ENCODE assay signal across 9 cellular contexts in the genomic region with DNA sequence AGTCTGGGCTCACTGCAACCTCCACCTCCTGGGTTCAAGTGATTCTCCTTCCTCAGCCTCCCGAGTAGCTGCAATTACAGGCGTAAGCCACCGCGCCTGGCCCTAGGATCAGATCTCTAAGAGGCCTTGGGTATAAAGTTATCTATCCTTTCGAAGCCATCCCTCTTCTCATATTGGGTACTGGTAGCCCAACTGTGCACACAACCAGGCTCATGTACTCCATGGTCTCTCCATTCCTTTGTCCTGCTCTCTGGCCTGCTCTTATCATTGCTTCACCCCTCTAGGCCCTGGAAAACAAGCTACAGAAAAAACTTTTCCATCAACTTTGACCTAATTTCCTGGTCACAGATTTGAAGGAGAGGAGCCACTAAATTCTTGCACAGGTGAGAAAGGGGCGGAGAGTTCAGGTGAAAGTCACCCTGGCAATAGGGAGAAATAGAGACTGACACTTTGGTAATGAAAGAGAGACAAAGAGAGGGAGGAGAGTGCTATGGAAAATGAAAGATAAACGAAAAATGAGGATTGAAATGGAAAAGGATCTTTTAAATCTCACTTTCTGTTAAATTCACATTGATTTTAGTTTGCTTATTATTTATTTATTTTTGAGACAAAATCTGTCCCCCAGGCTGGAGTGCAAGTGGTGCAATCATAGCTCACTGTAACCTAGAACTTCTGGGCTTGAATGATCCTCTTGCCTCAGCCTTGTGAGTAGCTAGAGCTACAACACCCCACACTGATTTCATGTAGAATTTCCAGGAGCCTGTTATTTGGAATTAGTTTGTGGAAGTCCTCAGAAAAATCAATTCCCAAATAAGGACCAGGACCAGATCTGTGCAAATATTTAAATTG. TPM values are rescaled to one million over a fixed set of nuclear protein-coding genes. Genes with fewer than 3 reads are reported as not detected.
DNase-seq lines count a peak whose midpoint lies in the region; ATAC-seq and TF ChIP-seq lines count a peak whose summit lies in the region.
"Had no signal": no experiment of that assay in that cellular context is flagged by ENCODE, and none has a peak within 500 bp of the region (broad histone marks: within the 10 kb centered on the region; RNA-seq: fewer than 3 reads in every experiment).

No MANE protein-coding gene starts in this region.

- H3K4me3 Mint-ChIP-seq in T-helper 1 cell treated with Interleukin-12 subunit alpha and Interleukin-12 subunit beta and Interleukin-4 antibody, amounts not matched to agents 30 μg/mL and 1 μg/mL, for 36 hours: no peak overlapping the region
- H3K4me3 Mint-ChIP-seq in activated naive CD8-positive, alpha-beta T cell treated with anti-CD3 and anti-CD28 coated beads, Interleukin-2, amount 10 ng/mL, durations not matched to agents 7 days and 5 days: no peak overlapping the region

- peak overlapping the region; percentile 69 for H3K27ac Mint-ChIP-seq in T-helper 1 cell treated with Interleukin-12 subunit alpha and Interleukin-12 subunit beta and Interleukin-4 antibody, amounts not matched to agents 30 μg/mL and 1 μg/mL, for 36 hours
- H3K27ac Mint-ChIP-seq in activated naive CD8-positive, alpha-beta T cell treated with anti-CD3 and anti-CD28 coated beads, Interleukin-2, amount 10 ng/mL, durations not matched to agents 7 days and 5 days: peak overlapping the region; percentile 67

- DNase-seq in T-helper 1 cell (no peak), left lobe of liver (ENCODE audit: low spot score) (no peak), thoracic aorta (ENCODE audit: low spot score) (no peak)
- DNase-seq in activated naive CD8-positive, alpha-beta T cell treated with anti-CD3 and anti-CD28 coated beads, Interleukin-2, amount 10 ng/mL, durations not matched to agents 7 days and 5 days: peak; percentile 35
- DNase-seq in stimulated activated CD4-positive, alpha-beta T cell treated with anti-CD3 and anti-CD28 coated beads, Interleukin-15, amount 100 ng/mL, for 24 hours: no peak
- DNase-seq: NK-92 treated with Interleukin-12 subunit alpha and Interleukin-12 subunit beta, amount 100 ng/mL, for 24 hours had no signal

- POLR2A ChIA-PET in activated naive CD8-positive, alpha-beta T cell treated with anti-CD3 and anti-CD28 coated beads, Interleukin-2, amount 10 ng/mL, durations not matched to agents 7 days and 5 days (lab: Charles Lee): interaction anchor here (1.1 to 13.2 kb wide), 6 partner anchors 7 to 63 kb away, joined by 5 to 407 read pairs (median 18); a partner anchor contains a TSS

- peak overlapping the region; percentile 41 to 84 for H3K27ac ChIP-seq in thoracic aorta

- no peaks in the 10 kb centered on the region for H3K9me3 ChIP-seq in thoracic aorta

- no peak for TF ChIP-seq CTCF in thoracic aorta (IDR thresholded peaks at IDR 0.05)

- H3K36me3 Mint-ChIP-seq in T-helper 1 cell treated with Interleukin-12 subunit alpha and Interleukin-12 subunit beta and Interleukin-4 antibody, amounts not matched to agents 30 μg/mL and 1 μg/mL, for 36 hours (ENCODE audit: low read depth): peaks cover 40% of the 10 kb centered on the region
- H3K36me3 Mint-ChIP-seq in activated naive CD8-positive, alpha-beta T cell treated with anti-CD3 and anti-CD28 coated beads, Interleukin-2, amount 10 ng/mL, durations not matched to agents 7 days and 5 days: peaks cover 36% of the 10 kb centered on the region

- H3K4me1 Mint-ChIP-seq in T-helper 1 cell treated with Interleukin-12 subunit alpha and Interleukin-12 subunit beta and Interleukin-4 antibody, amounts not matched to agents 30 μg/mL and 1 μg/mL, for 36 hours (ENCODE audit: low read depth): peaks cover 43% of the 10 kb centered on the region
- peaks cover 59% of the 10 kb centered on the region for H3K4me1 Mint-ChIP-seq in activated naive CD8-positive, alpha-beta T cell treated with anti-CD3 and anti-CD28 coated beads, Interleukin-2, amount 10 ng/mL, durations not matched to agents 7 days and 5 days

- ATAC-seq in activated naive CD8-positive, alpha-beta T cell treated with anti-CD3 and anti-CD28 coated beads, Interleukin-2, amount 10 ng/mL, durations not matched to agents 7 days and 5 days (ENCODE audit: low read depth): no peak
- ATAC-seq in left lobe of liver (peak; percentile 37), thoracic aorta (ENCODE audit: insufficient number of reproducible peaks, low FRiP score, low read depth) (no peak), GM19455 (IDR thresholded peaks at IDR 0.05; ENCODE audit: unreplicated experiment) (no peak), HG02588 (IDR thresholded peaks at IDR 0.05; ENCODE audit: unreplicated experiment) (no peak)

- H3K4me3 ChIP-seq in thoracic aorta: no peak overlapping the region

- peaks cover 22 to 38% of the 10 kb centered on the region in 2 donors for H3K4me1 ChIP-seq in thoracic aorta (ENCODE audit: control insufficient read depth in 1 of 2, low read depth in 2 of 2)

- no peaks in the 10 kb centered on the region for H3K27me3 Mint-ChIP-seq in T-helper 1 cell treated with Interleukin-12 subunit alpha and Interleukin-12 subunit beta and Interleukin-4 antibody, amounts not matched to agents 30 μg/mL and 1 μg/mL, for 36 hours (ENCODE audit: low read depth)
- no peaks in the 10 kb centered on the region for H3K27me3 Mint-ChIP-seq in activated naive CD8-positive, alpha-beta T cell treated with anti-CD3 and anti-CD28 coated beads, Interleukin-2, amount 10 ng/mL, durations not matched to agents 7 days and 5 days

- no peaks in the 10 kb centered on the region for H3K9me3 Mint-ChIP-seq in T-helper 1 cell treated with Interleukin-12 subunit alpha and Interleukin-12 subunit beta and Interleukin-4 antibody, amounts not matched to agents 30 μg/mL and 1 μg/mL, for 36 hours
- H3K9me3 Mint-ChIP-seq in activated naive CD8-positive, alpha-beta T cell treated with anti-CD3 and anti-CD28 coated beads, Interleukin-2, amount 10 ng/mL, durations not matched to agents 7 days and 5 days: no peaks in the 10 kb centered on the region

- H3K36me3 ChIP-seq in thoracic aorta: peaks cover 19% of the 10 kb centered on the region

- H3K27me3 ChIP-seq in thoracic aorta (replicated peaks; ENCODE audit: insufficient read depth): no peaks in the 10 kb centered on the region

RNA-seq across cellular contexts. Expression of a gene that starts 5.9 kb away (rescaled TPM):
- 100 to 1,000 TPM; 678 to 725 TPM for total RNA-seq in activated naive CD8-positive, alpha-beta T cell treated with anti-CD3 and anti-CD28 coated beads, Interleukin-2, amount 10 ng/mL, durations not matched to agents 7 days and 5 days
- 66.5 TPM for total RNA-seq in left lobe of liver
- 100 to 1,000 TPM; 423 to 622 TPM for total RNA-seq in thoracic aorta

RNA-seq across cellular contexts. Expression of a gene that starts 26.0 kb away (rescaled TPM):
- 10 to 100 TPM; 32.6 to 34.9 TPM for total RNA-seq in activated naive CD8-positive, alpha-beta T cell treated with anti-CD3 and anti-CD28 coated beads, Interleukin-2, amount 10 ng/mL, durations not matched to agents 7 days and 5 days
- total RNA-seq in left lobe of liver (14.2 TPM), thoracic aorta (10 to 100 TPM; 16.9 TPM)

RNA-seq across cellular contexts. Expression of a gene that starts 26.1 kb away (rescaled TPM):
- total RNA-seq in activated naive CD8-positive, alpha-beta T cell treated with anti-CD3 and anti-CD28 coated beads, Interleukin-2, amount 10 ng/mL, durations not matched to agents 7 days and 5 days: 1 to 10 TPM; 2.2 to 2.8 TPM
- total RNA-seq in left lobe of liver (0.65 TPM), thoracic aorta (1 to 10 TPM; 1.1 TPM)

RNA-seq across cellular contexts. Expression of a gene that starts 31.1 kb away (rescaled TPM):
- total RNA-seq in activated naive CD8-positive, alpha-beta T cell treated with anti-CD3 and anti-CD28 coated beads, Interleukin-2, amount 10 ng/mL, durations not matched to agents 7 days and 5 days: not detected
- 110 TPM for total RNA-seq in left lobe of liver
- total RNA-seq in thoracic aorta: not detected

RNA-seq across cellular contexts. Expression of a gene that starts 32.7 kb away (rescaled TPM):
- 10 to 100 TPM; 54.0 to 57.5 TPM for total RNA-seq in activated naive CD8-positive, alpha-beta T cell treated with anti-CD3 and anti-CD28 coated beads, Interleukin-2, amount 10 ng/mL, durations not matched to agents 7 days and 5 days
- total RNA-seq in left lobe of liver (11.4 TPM), thoracic aorta (10 to 100 TPM; 45.4 to 49.5 TPM)
